ENCODE assay signal across 10 cellular contexts in the genomic region with DNA sequence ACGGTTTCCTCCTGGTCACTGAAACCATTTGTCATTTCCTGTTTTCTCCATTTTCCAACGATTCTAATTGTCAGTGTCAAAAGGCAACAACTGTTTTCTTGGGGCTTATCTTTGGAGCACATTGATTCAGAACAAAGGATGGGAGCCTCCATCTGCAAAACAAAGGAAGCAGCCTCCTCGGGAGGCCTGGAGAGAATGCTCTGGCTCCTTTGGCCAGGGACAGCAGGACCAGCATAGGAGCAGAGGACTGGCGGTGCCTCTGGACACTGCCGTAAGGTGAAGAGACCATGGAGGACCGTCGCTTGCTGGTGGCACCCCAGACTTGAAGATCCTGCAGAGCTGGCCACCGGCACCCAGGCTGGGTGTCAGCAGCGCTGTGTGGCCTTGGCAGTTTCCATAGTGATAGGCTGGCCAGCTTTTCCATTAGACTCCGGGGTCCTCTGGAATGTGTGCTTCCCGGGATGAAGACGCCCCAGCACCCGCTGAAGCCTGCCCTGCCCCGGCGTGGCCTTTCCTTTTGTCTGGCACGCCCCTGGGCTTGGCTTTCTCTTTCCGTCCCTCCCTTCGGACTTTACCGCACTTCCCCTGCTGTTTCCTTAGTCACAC.
DNase-seq lines count a peak whose midpoint lies in the region; ATAC-seq and TF ChIP-seq lines count a peak whose summit lies in the region.
"Had no signal": no experiment of that assay in that cellular context is flagged by ENCODE, and none has a peak within 500 bp of the region (broad histone marks: within the 10 kb centered on the region; RNA-seq: fewer than 3 reads in every experiment).

No MANE protein-coding gene starts in this region.

- ATAC-seq in right lobe of liver (peak; percentile 2 to 52 (median 26)), HG03521 (IDR thresholded peaks at IDR 0.05; ENCODE audit: unreplicated experiment) (no peak)

- intact Hi-C loops in colonic mucosa (cut with DNase I) = no loop called here
- intact Hi-C loops in right lobe of liver (cut with DNase I) = no loop called here

- DNase-seq in colonic mucosa (peak; percentile 41), right lobe of liver (peak in 2 of 3 donors; percentile 38 to 65), NCI-H1436 (lab: John Stamatoyannopoulos, UW) (no peak), NCI-H1105 treated with DMSO at 0.1 percent for 48 hours (lab: John Stamatoyannopoulos, UW) (no peak), NCI-H774 (lab: John Stamatoyannopoulos, UW) (no peak)
- DNase-seq: activated CD8-positive, alpha-beta memory T cell treated with anti-CD3 and anti-CD28 coated beads for 24 hours; COR-L47 had no signal

- H3K4me3 ChIP-seq in HUES6 (ENCODE audit: low read depth, low read length) (peak overlapping the region; percentile 46), colonic mucosa (no peak overlapping the region), right lobe of liver (peak overlapping the region in 1 of 3 donors; percentile 10), subcutaneous abdominal adipose tissue (ENCODE audit: low read depth in 1 of 5, low read length in 5 of 5) (peak overlapping the region in 3 of 5 donors; percentile 7 to 24 (median 16))

- no peaks in the 10 kb centered on the region for H3K9me3 ChIP-seq in HUES6 (ENCODE audit: control insufficient read depth, insufficient read depth, low read depth, low read length)
- no peaks in the 10 kb centered on the region for H3K9me3 ChIP-seq in colonic mucosa
- H3K9me3 ChIP-seq in right lobe of liver = no peaks in the 10 kb centered on the region
- no peaks in the 10 kb centered on the region for H3K9me3 ChIP-seq in subcutaneous abdominal adipose tissue (ENCODE audit: control insufficient read depth in 5 of 5, low read length in 5 of 5)

- H3K27ac ChIP-seq in HUES6 (ENCODE audit: low read depth, low read length) (peak overlapping the region; percentile 83), colonic mucosa (no peak overlapping the region), right lobe of liver (peak overlapping the region; percentile 57 to 86 (median 63)), subcutaneous abdominal adipose tissue (ENCODE audit: low read depth, low read length) (no peak overlapping the region)

- H3K4me1 ChIP-seq in HUES6 (ENCODE audit: control insufficient read depth, insufficient read depth, low read length) (peaks cover 66% of the 10 kb centered on the region), colonic mucosa (peaks cover 4% of the 10 kb centered on the region), right lobe of liver (peaks cover 0 to 7% (median 3%) of the 10 kb centered on the region in 4 donors), subcutaneous abdominal adipose tissue (ENCODE audit: control insufficient read depth in 5 of 5, insufficient read depth in 5 of 5, low read length in 5 of 5) (peaks cover 1 to 51% (median 16%) of the 10 kb centered on the region in 5 donors)

- H3K9ac ChIP-seq in HUES6 (ENCODE audit: low read length) = peak overlapping the region; percentile 82
- no peak overlapping the region for H3K9ac ChIP-seq in colonic mucosa (ENCODE audit: low read depth in 2 of 2, low read length in 2 of 2)
- H3K9ac ChIP-seq in subcutaneous abdominal adipose tissue (ENCODE audit: low read length in 5 of 5) = no peak overlapping the region

- H3K27me3 ChIP-seq in HUES6 (ENCODE audit: control insufficient read depth, insufficient read depth, low read length) = no peaks in the 10 kb centered on the region; the same call in 1 of the 2 replicates
- H3K27me3 ChIP-seq in colonic mucosa = no peaks in the 10 kb centered on the region
- no peaks in the 10 kb centered on the region for H3K27me3 ChIP-seq in right lobe of liver
- H3K27me3 ChIP-seq in subcutaneous abdominal adipose tissue (ENCODE audit: control insufficient read depth in 5 of 5, insufficient read depth in 4 of 5, low read length in 5 of 5) = peaks cover 0 to 18% (median under 1%) of the 10 kb centered on the region in 5 donors

- WGBS in right lobe of liver (ENCODE audit: insufficient coverage, low coverage, low lambda C conversion rate, missing lambda C conversion rate) = 32% methylated on average over 7 of the region's 19 CpGs

- no peak for TF ChIP-seq CTCF in colonic mucosa (IDR thresholded peaks at IDR 0.05)
- no peak for TF ChIP-seq CTCF in right lobe of liver (IDR thresholded peaks at IDR 0.05)

- TF ChIP-seq POLR2A in right lobe of liver (IDR thresholded peaks at IDR 0.05) = no peak

- H3K36me3 ChIP-seq in HUES6 (ENCODE audit: control insufficient read depth, insufficient read depth, low read length) (no peaks in the 10 kb centered on the region), colonic mucosa (no peaks in the 10 kb centered on the region), right lobe of liver (no peaks in the 10 kb centered on the region), subcutaneous abdominal adipose tissue (ENCODE audit: control insufficient read depth in 5 of 5, insufficient read depth in 5 of 5, low read length in 5 of 5) (peaks cover 0 to 2% (median 0%) of the 10 kb centered on the region in 5 donors)

Comparison
In these comparisons a context has a peak if more than half of its experiments do, and no peak if none do; other contexts are left out.
1. H3K27ac ChIP-seq: peak in HUES6 (single experiment) and right lobe of liver (3 of 3); none in colonic mucosa (single experiment) and subcutaneous abdominal adipose tissue (single experiment).
2. DNase-seq: peak in colonic mucosa (single experiment) and right lobe of liver (2 of 3); none in NCI-H1436 (single experiment), NCI-H1105 treated with DMSO at 0.1 percent for 48 hours (single experiment) and NCI-H774 (single experiment).